ENCODE assay signal across 8 cellular contexts in genomic region chr14:78448483-78449094, GRCh38.
DNase-seq lines count a peak whose midpoint lies in the region; ATAC-seq and TF ChIP-seq lines count a peak whose summit lies in the region.

No MANE protein-coding gene starts in this region.

- no peak overlapping the region for H3K23ac ChIP-seq in neuronal stem cell (ENCODE audit: low read depth, low read length, poor library complexity)

- no peak overlapping the region for H3K9ac ChIP-seq in SK-N-SH
- no peak overlapping the region for H3K9ac ChIP-seq in Karpas-422 (ENCODE audit: low read length)
- no peak overlapping the region for H3K9ac ChIP-seq in neuronal stem cell (ENCODE audit: low read depth, low read length, poor library complexity)

- TF ChIP-seq RAD21 in SK-N-SH (IDR thresholded peaks at IDR 0.05; ENCODE audit: low read length) = peak; percentile 71

- no peak overlapping the region for H4K91ac ChIP-seq in neuronal stem cell (ENCODE audit: low read depth, low read length, poor library complexity)

- H3K27me3 ChIP-seq in SK-N-SH (ENCODE audit: insufficient read depth) = no peaks in the 10 kb centered on the region
- H3K27me3 ChIP-seq in Karpas-422 (ENCODE audit: low read length) = no peaks in the 10 kb centered on the region
- no peaks in the 10 kb centered on the region for H3K27me3 ChIP-seq in neuronal stem cell (ENCODE audit: control insufficient read depth in 3 of 3, insufficient read depth in 3 of 3, low read depth in 1 of 3, low read length in 3 of 3)
- H3K27me3 ChIP-seq in gastroesophageal sphincter = peaks cover 13% of the 10 kb centered on the region

- H3K4me2 ChIP-seq in SK-N-SH (no peak overlapping the region), Karpas-422 (ENCODE audit: low read depth, low read length, poor library complexity, severe bottlenecking) (no peak overlapping the region), neuronal stem cell (ENCODE audit: insufficient read depth, low read length, poor library complexity, severe bottlenecking) (no peak overlapping the region)

- H2AFZ ChIP-seq in SK-N-SH (ENCODE audit: low read depth) = no peak overlapping the region
- H2AFZ ChIP-seq in Karpas-422 (ENCODE audit: low read length) = no peak overlapping the region
- no peak overlapping the region for H2AFZ ChIP-seq in neuronal stem cell (ENCODE audit: low read length)

- no peak overlapping the region for H2BK12ac ChIP-seq in neuronal stem cell (ENCODE audit: low read length)

- no peak overlapping the region for H2AK5ac ChIP-seq in neuronal stem cell (ENCODE audit: low read depth, low read length)

- no peaks in the 10 kb centered on the region for H3K79me1 ChIP-seq in neuronal stem cell (ENCODE audit: low read depth, low read length)

- H3K4me1 ChIP-seq in SK-N-SH (ENCODE audit: control insufficient read depth in 1 of 2, insufficient read depth in 2 of 2, low read depth in 1 of 2, low read length in 1 of 2) (no peaks in the 10 kb centered on the region; a peak in 1 of 4 replicates), Karpas-422 (ENCODE audit: low read length) (no peaks in the 10 kb centered on the region), neuronal stem cell (ENCODE audit: control insufficient read depth in 2 of 2, insufficient read depth in 1 of 2, low read depth in 1 of 2, low read length in 2 of 2) (no peaks in the 10 kb centered on the region), gastroesophageal sphincter (no peaks in the 10 kb centered on the region)

- peak; percentile 61 for DNase-seq in SK-N-SH
- DNase-seq in Karpas-422 = peak; percentile 87
- DNase-seq in SK-MEL-5 (ENCODE audit: low read depth, low spot score) = peak; percentile 70
- DNase-seq in epithelial cell of esophagus (ENCODE audit: low read depth) = peak; percentile 32
- peak; percentile 71 for DNase-seq in neuronal stem cell (ENCODE audit: low spot score)

- TF ChIP-seq EP300 in SK-N-SH (IDR thresholded peaks at IDR 0.05; ENCODE audit: borderline replicate concordance in 1 of 2, low read depth in 1 of 2, low read length in 1 of 2) (no peak), gastroesophageal sphincter (IDR thresholded peaks at IDR 0.05) (no peak)

- H3K27ac ChIP-seq in SK-N-SH (ENCODE audit: low read depth in 2 of 2, low read length in 1 of 2) (no peak overlapping the region), Karpas-422 (ENCODE audit: low read length) (no peak overlapping the region), neuronal stem cell (replicated peaks; ENCODE audit: low read length) (no peak overlapping the region), gastroesophageal sphincter (no peak overlapping the region)

- H2BK120ac ChIP-seq in neuronal stem cell (ENCODE audit: low read depth, low read length) = no peak overlapping the region

- H2BK5ac ChIP-seq in neuronal stem cell (ENCODE audit: low read length) = no peak overlapping the region

- 29% methylated on average over 10 of the region's 10 CpGs for WGBS in SK-N-SH (ENCODE audit: low lambda C conversion rate)
- no CpG with 5 or more reads among the region's 10 CpGs for WGBS in neuronal stem cell (ENCODE audit: extremely low coverage in 2 of 2, insufficient read length in 2 of 2, insufficient replicate concordance in 1 of 2), 2 donors
- 28 to 37% methylated on average over 9 to 10 of the region's 10 CpGs for WGBS in gastroesophageal sphincter (ENCODE audit: low coverage in 1 of 2), 2 donors

- H2BK15ac ChIP-seq in neuronal stem cell (ENCODE audit: low read length) = no peak overlapping the region

- TF ChIP-seq CTCF in SK-N-SH (IDR thresholded peaks at IDR 0.05) (peak; percentile 48), epithelial cell of esophagus (IDR thresholded peaks at IDR 0.05; ENCODE audit: insufficient read depth, low read depth, low read length, missing control alignments) (peak; percentile 48), gastroesophageal sphincter (IDR thresholded peaks at IDR 0.05) (peak in 2 of 4 experiments; percentile 25 to 55)

- no peak overlapping the region for H3K18ac ChIP-seq in neuronal stem cell (ENCODE audit: low read length)

- no peak for TF ChIP-seq POLR2A in gastroesophageal sphincter (IDR thresholded peaks at IDR 0.05)

- H3K9me2 ChIP-seq in SK-N-SH (no peaks in the 10 kb centered on the region), Karpas-422 (replicated peaks; ENCODE audit: insufficient read depth, low read length) (no peaks in the 10 kb centered on the region)

- no peaks in the 10 kb centered on the region for H3F3A ChIP-seq in SK-N-SH (replicated peaks; ENCODE audit: insufficient read depth)

- H3K9me3 ChIP-seq in SK-N-SH = no peaks in the 10 kb centered on the region
- H3K9me3 ChIP-seq in Karpas-422 (ENCODE audit: low read length) = no peaks in the 10 kb centered on the region
- no peaks in the 10 kb centered on the region for H3K9me3 ChIP-seq in neuronal stem cell (replicated peaks in 1 of 2; ENCODE audit: control insufficient read depth in 2 of 2, insufficient read depth in 1 of 2, low read depth in 1 of 2, low read length in 2 of 2)
- no peaks in the 10 kb centered on the region for H3K9me3 ChIP-seq in gastroesophageal sphincter

- H3K36me3 ChIP-seq in SK-N-SH (replicated peaks in 1 of 2; ENCODE audit: control insufficient read depth in 1 of 2, insufficient read depth in 2 of 2, low read length in 1 of 2) (no peaks in the 10 kb centered on the region), Karpas-422 (ENCODE audit: insufficient read depth, low read length) (no peaks in the 10 kb centered on the region), neuronal stem cell (replicated peaks in 1 of 2; ENCODE audit: control insufficient read depth in 2 of 2, insufficient read depth in 2 of 2, low read length in 2 of 2) (no peaks in the 10 kb centered on the region), gastroesophageal sphincter (no peaks in the 10 kb centered on the region)

- ATAC-seq in SK-N-SH treated with all-trans-retinoic acid at 6 μM for 48 hours (no peak), GM21529 (IDR thresholded peaks at IDR 0.05; ENCODE audit: unreplicated experiment) (peak; percentile 80), gastroesophageal sphincter (no peak)

- CTCF ChIA-PET in SK-N-SH (lab: Yijun Ruan, JAX) = interaction anchor here (0.6 to 3.6 kb wide), 25 partner anchors 8 to 673 kb away, joined by 3 to 50 read pairs (median 4); no protein-coding TSS in a partner anchor

- in situ Hi-C loops in SK-MEL-5 (cut with HindIII; ENCODE audit: low pct_unique_long_range_greater_than_20kb, low sequenced_read_pairs) = no loop called here

- H4K20me1 ChIP-seq in SK-N-SH (ENCODE audit: insufficient read depth) (no peaks in the 10 kb centered on the region), Karpas-422 (ENCODE audit: insufficient read depth, low read depth, low read length) (no peaks in the 10 kb centered on the region)

- H3K4me3 ChIP-seq in SK-N-SH (ENCODE audit: low read depth in 2 of 2, low read length in 1 of 2) (peak overlapping the region in 1 of 2 experiments; percentile 23; a peak in 1 of 4 replicates), Karpas-422 (ENCODE audit: low read length) (no peak overlapping the region), epithelial cell of esophagus (ENCODE audit: low read length) (no peak overlapping the region), neuronal stem cell (ENCODE audit: low read length in 2 of 2) (no peak overlapping the region), gastroesophageal sphincter (no peak overlapping the region)

- POLR2A ChIA-PET in SK-N-SH (lab: Yijun Ruan, JAX) = no interaction called here

- H3K79me2 ChIP-seq in SK-N-SH (ENCODE audit: insufficient read depth) = no peaks in the 10 kb centered on the region
- no peaks in the 10 kb centered on the region for H3K79me2 ChIP-seq in Karpas-422 (ENCODE audit: low read length)

- no peak overlapping the region for H3K4ac ChIP-seq in neuronal stem cell (ENCODE audit: low read length)

- H4K8ac ChIP-seq in neuronal stem cell (ENCODE audit: low read depth, low read length) = no peak overlapping the region

- no peak overlapping the region for H3K14ac ChIP-seq in neuronal stem cell (ENCODE audit: low read length)

TF ChIP-seq in SK-N-SH, 30 proteins besides CTCF, POLR2A, EP300 and RAD21:
- no peak for TF ChIP-seq TEAD4 (IDR thresholded peaks at IDR 0.05; ENCODE audit: borderline replicate concordance, insufficient read depth)
- TF ChIP-seq SMC3 (IDR thresholded peaks at IDR 0.05; ENCODE audit: low read depth, low read length) = peak; percentile 50; the same call in 1 of the 2 replicates
- no peak for TF ChIP-seq GABPA (IDR thresholded peaks at IDR 0.05; ENCODE audit: low read depth)

TF ChIP-seq in SK-N-SH treated with all-trans-retinoic acid at 6 μM for 48 hours, 23 proteins besides CTCF, POLR2A, EP300 and RAD21:
- TF ChIP-seq GLIS3 (CRISPR knock-in tag; IDR thresholded peaks at IDR 0.05) = no peak
TF ChIP-seq in SK-N-SH treated with all-trans-retinoic acid at 6 μM for 48 hours: peak in this region for 0.

Comparison
In these comparisons a context has a peak if more than half of its experiments do, and no peak if none do; other contexts are left out.
1. DNase-seq: peak in every context shown above with its lines; median percentile 87 in Karpas-422; 71 in neuronal stem cell; 70 in SK-MEL-5; 61 in SK-N-SH; 32 in epithelial cell of esophagus.